ENCODE assay signal across 1 cellular context in the genomic region with DNA sequence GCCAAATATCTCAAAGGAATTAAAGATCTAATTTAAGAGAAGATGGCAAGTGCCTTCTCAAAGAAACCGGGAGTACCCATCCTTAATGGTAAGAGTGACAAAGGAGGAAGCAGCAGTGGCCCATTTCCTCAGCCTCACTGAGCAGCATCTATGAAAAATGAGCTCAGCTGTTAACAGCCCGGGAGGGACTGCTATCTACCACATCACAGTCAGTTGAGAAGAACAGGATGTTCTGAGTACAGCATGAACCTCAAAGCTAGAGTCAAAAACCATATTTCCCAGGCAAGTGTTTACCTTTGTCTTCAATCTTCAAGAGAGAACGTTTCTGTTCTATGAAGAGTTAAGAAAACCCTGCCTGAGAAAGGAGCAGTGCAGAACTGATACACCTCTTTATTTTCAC.
TF ChIP-seq lines count a peak whose summit lies in the region.

No MANE protein-coding gene starts in this region.

TF ChIP-seq in GM12878, 131 proteins besides CTCF, POLR2A, EP300 and RAD21 (continued from another document and continues in another):
- TF ChIP-seq E2F8 (IDR thresholded peaks at IDR 0.05; ENCODE audit: low read depth, partially characterized antibody) (no peak), MTA3 (IDR thresholded peaks at IDR 0.05; ENCODE audit: borderline replicate concordance, low read length) (no peak), ZNF592 (IDR thresholded peaks at IDR 0.05) (no peak), SRF (IDR thresholded peaks at IDR 0.05; ENCODE audit: low read depth in 2 of 2, low read length in 2 of 2) (no peak), FOXK2 (IDR thresholded peaks at IDR 0.05) (no peak), PML (IDR thresholded peaks at IDR 0.05; ENCODE audit: low read length) (no peak), PAX8 (IDR thresholded peaks at IDR 0.05) (no peak), HDAC6 (IDR thresholded peaks at IDR 0.05; ENCODE audit: unreplicated experiment) (no peak), MYB (IDR thresholded peaks at IDR 0.05; ENCODE audit: borderline replicate concordance, low read depth, low read length) (no peak), MXI1 (IDR thresholded peaks at IDR 0.05; ENCODE audit: low read depth, low read length) (no peak; the same call in 1 of the 2 replicates), ASH2L (IDR thresholded peaks at IDR 0.05; ENCODE audit: borderline replicate concordance, low read depth) (no peak), RB1 (IDR thresholded peaks at IDR 0.05; ENCODE audit: borderline replicate concordance) (no peak), CREB1 (IDR thresholded peaks at IDR 0.05; ENCODE audit: low read depth) (no peak), EZH2 (IDR thresholded peaks at IDR 0.05; ENCODE audit: borderline replicate concordance, control insufficient read depth, low read depth, low read length) (no peak), REST (IDR thresholded peaks at IDR 0.05; ENCODE audit: low read depth, low read length) (no peak), ZNF274 (IDR thresholded peaks at IDR 0.05; ENCODE audit: insufficient read depth, insufficient read length) (no peak), NR2C1 (IDR thresholded peaks at IDR 0.05) (no peak), ZBTB4 (CRISPR knock-in tag; IDR thresholded peaks at IDR 0.05) (no peak), DPF2 (IDR thresholded peaks at IDR 0.05) (0 out of 2 replicates have a peak, but pooled peaks have one; percentile 19), CEBPZ (IDR thresholded peaks at IDR 0.05; ENCODE audit: low read depth, low read length) (no peak), NFYA (IDR thresholded peaks at IDR 0.05; ENCODE audit: borderline replicate concordance, low read depth, low read length) (no peak), IKZF2 (IDR thresholded peaks at IDR 0.05) (peak; percentile 55 to 70; a peak in 3 of 4 replicates), PKNOX1 (IDR thresholded peaks at IDR 0.05) (peak; percentile 72), SMAD1 (IDR thresholded peaks at IDR 0.05; ENCODE audit: low read depth, partially characterized antibody) (no peak), GABPA (IDR thresholded peaks at IDR 0.05; ENCODE audit: low read depth) (no peak), BCL11A (IDR thresholded peaks at IDR 0.05; ENCODE audit: low read depth, low read length) (peak; percentile 49; the same call in 1 of the 2 replicates), ZBED1 (IDR thresholded peaks at IDR 0.05; ENCODE audit: borderline replicate concordance) (peak; percentile 50; the same call in 1 of the 2 replicates), SMARCA5 (IDR thresholded peaks at IDR 0.05) (peak; percentile 44; the same call in 1 of the 2 replicates)
- TF ChIP-seq, protein P1, sequence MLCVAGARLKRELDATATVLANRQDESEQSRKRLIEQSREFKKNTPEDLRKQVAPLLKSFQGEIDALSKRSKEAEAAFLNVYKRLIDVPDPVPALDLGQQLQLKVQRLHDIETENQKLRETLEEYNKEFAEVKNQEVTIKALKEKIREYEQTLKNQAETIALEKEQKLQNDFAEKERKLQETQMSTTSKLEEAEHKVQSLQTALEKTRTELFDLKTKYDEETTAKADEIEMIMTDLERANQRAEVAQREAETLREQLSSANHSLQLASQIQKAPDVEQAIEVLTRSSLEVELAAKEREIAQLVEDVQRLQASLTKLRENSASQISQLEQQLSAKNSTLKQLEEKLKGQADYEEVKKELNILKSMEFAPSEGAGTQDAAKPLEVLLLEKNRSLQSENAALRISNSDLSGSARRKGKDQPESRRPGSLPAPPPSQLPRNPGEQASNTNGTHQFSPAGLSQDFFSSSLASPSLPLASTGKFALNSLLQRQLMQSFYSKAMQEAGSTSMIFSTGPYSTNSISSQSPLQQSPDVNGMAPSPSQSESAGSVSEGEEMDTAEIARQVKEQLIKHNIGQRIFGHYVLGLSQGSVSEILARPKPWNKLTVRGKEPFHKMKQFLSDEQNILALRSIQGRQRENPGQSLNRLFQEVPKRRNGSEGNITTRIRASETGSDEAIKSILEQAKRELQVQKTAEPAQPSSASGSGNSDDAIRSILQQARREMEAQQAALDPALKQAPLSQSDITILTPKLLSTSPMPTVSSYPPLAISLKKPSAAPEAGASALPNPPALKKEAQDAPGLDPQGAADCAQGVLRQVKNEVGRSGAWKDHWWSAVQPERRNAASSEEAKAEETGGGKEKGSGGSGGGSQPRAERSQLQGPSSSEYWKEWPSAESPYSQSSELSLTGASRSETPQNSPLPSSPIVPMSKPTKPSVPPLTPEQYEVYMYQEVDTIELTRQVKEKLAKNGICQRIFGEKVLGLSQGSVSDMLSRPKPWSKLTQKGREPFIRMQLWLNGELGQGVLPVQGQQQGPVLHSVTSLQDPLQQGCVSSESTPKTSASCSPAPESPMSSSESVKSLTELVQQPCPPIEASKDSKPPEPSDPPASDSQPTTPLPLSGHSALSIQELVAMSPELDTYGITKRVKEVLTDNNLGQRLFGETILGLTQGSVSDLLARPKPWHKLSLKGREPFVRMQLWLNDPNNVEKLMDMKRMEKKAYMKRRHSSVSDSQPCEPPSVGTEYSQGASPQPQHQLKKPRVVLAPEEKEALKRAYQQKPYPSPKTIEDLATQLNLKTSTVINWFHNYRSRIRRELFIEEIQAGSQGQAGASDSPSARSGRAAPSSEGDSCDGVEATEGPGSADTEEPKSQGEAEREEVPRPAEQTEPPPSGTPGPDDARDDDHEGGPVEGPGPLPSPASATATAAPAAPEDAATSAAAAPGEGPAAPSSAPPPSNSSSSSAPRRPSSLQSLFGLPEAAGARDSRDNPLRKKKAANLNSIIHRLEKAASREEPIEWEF (IDR thresholded peaks at IDR 0.05; ENCODE audit: insufficient replicate concordance, low read depth, low read length), result no peak
